2 cellular contexts compared by ENCODE assay signal in the genomic region with DNA sequence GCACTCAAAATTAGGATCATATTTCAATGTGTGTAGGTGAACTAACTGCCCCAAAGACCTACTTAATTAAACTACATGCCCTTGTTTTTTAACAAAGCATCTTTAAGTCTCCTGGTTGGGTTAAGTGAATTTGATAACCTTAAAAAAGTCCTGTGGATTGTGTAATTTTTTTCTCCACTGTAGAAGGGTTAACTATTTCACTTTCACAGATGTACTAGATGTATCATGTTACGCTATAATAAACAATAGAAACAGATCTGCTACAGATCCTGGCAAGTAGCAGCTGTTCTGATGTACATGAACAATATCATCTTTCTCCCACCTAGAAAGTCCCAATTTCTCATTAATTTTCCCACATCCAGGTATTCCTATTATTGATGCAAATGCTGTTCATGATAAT.
TF ChIP-seq lines count a peak whose summit lies in the region.

No MANE protein-coding gene starts in this region.

TF ChIP-seq in HEK293, 187 proteins besides CTCF, POLR2A, EP300 and RAD21:
- TF ChIP-seq ZNF184 (tag by site-specific recombination; IDR thresholded peaks at IDR 0.05) (0 out of 2 replicates have a peak, but pooled peaks have one; percentile 29), ZNF366 (tag by site-specific recombination; conservative IDR thresholded peaks at IDR 0.05) (peak; percentile 47), GLIS1 (tag by site-specific recombination; IDR thresholded peaks at IDR 0.05) (no peak), ZBTB17 (tag by site-specific recombination; IDR thresholded peaks at IDR 0.05) (peak; percentile 68), TRIM28 (IDR thresholded peaks at IDR 0.05; ENCODE audit: borderline replicate concordance, low read length) (peak; percentile 21; the same call in 1 of the 2 replicates), ZNF10 (tag by site-specific recombination; IDR thresholded peaks at IDR 0.05) (no peak), OSR2 (tag by site-specific recombination; IDR thresholded peaks at IDR 0.05) (peak; percentile 56), SP7 (tag by site-specific recombination; IDR thresholded peaks at IDR 0.05) (peak; percentile 24; the same call in 1 of the 2 replicates), ZNF843 (tag by site-specific recombination; IDR thresholded peaks at IDR 0.05) (0 out of 2 replicates have a peak, but pooled peaks have one; percentile 34)
- TF ChIP-seq, protein P1, sequence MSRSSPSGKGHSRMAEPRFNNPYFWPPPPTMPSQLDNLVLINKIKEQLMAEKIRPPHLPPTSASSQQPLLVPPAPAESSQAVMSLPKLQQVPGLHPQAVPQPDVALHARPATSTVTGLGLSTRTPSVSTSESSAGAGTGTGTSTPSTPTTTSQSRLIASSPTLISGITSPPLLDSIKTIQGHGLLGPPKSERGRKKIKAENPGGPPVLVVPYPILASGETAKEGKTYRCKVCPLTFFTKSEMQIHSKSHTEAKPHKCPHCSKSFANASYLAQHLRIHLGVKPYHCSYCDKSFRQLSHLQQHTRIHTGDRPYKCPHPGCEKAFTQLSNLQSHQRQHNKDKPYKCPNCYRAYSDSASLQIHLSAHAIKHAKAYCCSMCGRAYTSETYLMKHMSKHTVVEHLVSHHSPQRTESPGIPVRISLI (tag by site-specific recombination; IDR thresholded peaks at IDR 0.05) = 0 out of 2 replicates have a peak, but pooled peaks have one; percentile 56
- TF ChIP-seq, protein P2, sequence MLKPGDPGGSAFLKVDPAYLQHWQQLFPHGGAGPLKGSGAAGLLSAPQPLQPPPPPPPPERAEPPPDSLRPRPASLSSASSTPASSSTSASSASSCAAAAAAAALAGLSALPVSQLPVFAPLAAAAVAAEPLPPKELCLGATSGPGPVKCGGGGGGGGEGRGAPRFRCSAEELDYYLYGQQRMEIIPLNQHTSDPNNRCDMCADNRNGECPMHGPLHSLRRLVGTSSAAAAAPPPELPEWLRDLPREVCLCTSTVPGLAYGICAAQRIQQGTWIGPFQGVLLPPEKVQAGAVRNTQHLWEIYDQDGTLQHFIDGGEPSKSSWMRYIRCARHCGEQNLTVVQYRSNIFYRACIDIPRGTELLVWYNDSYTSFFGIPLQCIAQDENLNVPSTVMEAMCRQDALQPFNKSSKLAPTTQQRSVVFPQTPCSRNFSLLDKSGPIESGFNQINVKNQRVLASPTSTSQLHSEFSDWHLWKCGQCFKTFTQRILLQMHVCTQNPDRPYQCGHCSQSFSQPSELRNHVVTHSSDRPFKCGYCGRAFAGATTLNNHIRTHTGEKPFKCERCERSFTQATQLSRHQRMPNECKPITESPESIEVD (tag by site-specific recombination; IDR thresholded peaks at IDR 0.05) = peak; percentile 92

TF ChIP-seq in WTC11, 78 proteins besides CTCF, POLR2A, EP300 and RAD21:
- TF ChIP-seq, protein P3, sequence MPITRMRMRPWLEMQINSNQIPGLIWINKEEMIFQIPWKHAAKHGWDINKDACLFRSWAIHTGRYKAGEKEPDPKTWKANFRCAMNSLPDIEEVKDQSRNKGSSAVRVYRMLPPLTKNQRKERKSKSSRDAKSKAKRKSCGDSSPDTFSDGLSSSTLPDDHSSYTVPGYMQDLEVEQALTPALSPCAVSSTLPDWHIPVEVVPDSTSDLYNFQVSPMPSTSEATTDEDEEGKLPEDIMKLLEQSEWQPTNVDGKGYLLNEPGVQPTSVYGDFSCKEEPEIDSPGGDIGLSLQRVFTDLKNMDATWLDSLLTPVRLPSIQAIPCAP (CRISPR knock-in tag; IDR thresholded peaks at IDR 0.05) = no peak
- no peak for TF ChIP-seq STAT6 (CRISPR knock-in tag; conservative IDR thresholded peaks at IDR 0.05; ENCODE audit: low read depth)
- no peak for TF ChIP-seq ZNF671 (CRISPR knock-in tag; IDR thresholded peaks at IDR 0.05)
- TF ChIP-seq NFATC4 (CRISPR knock-in tag; IDR thresholded peaks at IDR 0.05) = no peak
- no peak for TF ChIP-seq ZNF396 (CRISPR knock-in tag; IDR thresholded peaks at IDR 0.05; ENCODE audit: borderline replicate concordance)
TF ChIP-seq in WTC11: peak in this region for 0.
